ENCODE assay signal across 8 cellular contexts in genomic region chr3:184335291-184335660, GRCh38. TPM values are rescaled to one million over a fixed set of nuclear protein-coding genes. Genes with fewer than 3 reads are reported as not detected.
DNase-seq lines count a peak whose midpoint lies in the region; ATAC-seq, FAIRE-seq and TF ChIP-seq lines count a peak whose summit lies in the region.

No MANE protein-coding gene starts in this region.

- peaks cover 4% of the 10 kb centered on the region; the same call in 1 of the 2 replicates for H4K20me1 ChIP-seq in OCI-LY7 (ENCODE audit: insufficient read depth, low read length)

- H3K27me3 Mint-ChIP-seq in activated CD8-positive, alpha-beta memory T cell treated with anti-CD3 and anti-CD28 coated beads, Interleukin-2, amount 10 ng/mL, durations not matched to agents 7 days and 5 days: no peaks in the 10 kb centered on the region
- H3K27me3 Mint-ChIP-seq in endothelial cell (ENCODE audit: unreplicated experiment): peaks cover 37% of the 10 kb centered on the region

- H2AFZ ChIP-seq in OCI-LY7 (ENCODE audit: low read length): no peak overlapping the region

- no peaks in the 10 kb centered on the region for H3K79me2 ChIP-seq in OCI-LY7 (ENCODE audit: insufficient read depth, low read depth, low read length)

- TF ChIP-seq POLR2A in prostate gland (IDR thresholded peaks at IDR 0.05) (no peak), GM12891 (IDR thresholded peaks at IDR 0.05; ENCODE audit: low read depth, low read length) (no peak)

- H3K4me1 ChIP-seq in OCI-LY7 (ENCODE audit: insufficient read depth, low read length, poor library complexity, severe bottlenecking) (peaks cover 8% of the 10 kb centered on the region), prostate gland (replicated peaks) (peaks cover 14% of the 10 kb centered on the region)

- peaks cover 37% of the 10 kb centered on the region for H3K36me3 Mint-ChIP-seq in activated CD8-positive, alpha-beta memory T cell treated with anti-CD3 and anti-CD28 coated beads, Interleukin-2, amount 10 ng/mL, durations not matched to agents 7 days and 5 days
- peaks cover 48% of the 10 kb centered on the region for H3K36me3 Mint-ChIP-seq in endothelial cell (ENCODE audit: low read depth, unreplicated experiment)

- BruUV-seq in OCI-LY7 (replicated peaks; lab: Mats Ljungman, UMichigan): no TSS peak

- peak overlapping the region; percentile 71 for H3K4me3 Mint-ChIP-seq in activated CD8-positive, alpha-beta memory T cell treated with anti-CD3 and anti-CD28 coated beads, Interleukin-2, amount 10 ng/mL, durations not matched to agents 7 days and 5 days
- H3K4me3 Mint-ChIP-seq in endothelial cell (ENCODE audit: unreplicated experiment): peak overlapping the region; percentile 81

- H3K27me3 ChIP-seq in prostate gland (replicated peaks; ENCODE audit: insufficient read depth): no peaks in the 10 kb centered on the region

- H3K4me2 ChIP-seq in OCI-LY7 (ENCODE audit: low read length): peak overlapping the region; percentile 73

- WGBS in prostate gland: 23% methylated on average over 4 of the region's 4 CpGs

- no peaks in the 10 kb centered on the region for H3K9me2 ChIP-seq in OCI-LY7 (ENCODE audit: insufficient read depth, low read length)

- H3K4me3 ChIP-seq in OCI-LY7 (ENCODE audit: low read depth, low read length, poor library complexity, severe bottlenecking): peak overlapping the region; percentile 64
- peak overlapping the region in 1 of 2 donors; percentile 78 for H3K4me3 ChIP-seq in prostate gland

- no peaks in the 10 kb centered on the region for H3K9me3 Mint-ChIP-seq in activated CD8-positive, alpha-beta memory T cell treated with anti-CD3 and anti-CD28 coated beads, Interleukin-2, amount 10 ng/mL, durations not matched to agents 7 days and 5 days (ENCODE audit: low read depth)
- H3K9me3 Mint-ChIP-seq in endothelial cell (ENCODE audit: unreplicated experiment): no peaks in the 10 kb centered on the region

- intact Hi-C loops in OCI-LY7 (cut with micrococcal nuclease; ENCODE audit: unreplicated experiment): no loop called here
- intact Hi-C loops in prostate gland (cut with DNase I): no loop called here

- TF ChIP-seq CTCF in OCI-LY7 (conservative IDR thresholded peaks at IDR 0.05; ENCODE audit: low read length): no peak
- no peak for TF ChIP-seq CTCF in endothelial cell (IDR thresholded peaks at IDR 0.05; ENCODE audit: unreplicated experiment)
- no peak for TF ChIP-seq CTCF in prostate gland (IDR thresholded peaks at IDR 0.05)

- H3K27ac Mint-ChIP-seq in activated CD8-positive, alpha-beta memory T cell treated with anti-CD3 and anti-CD28 coated beads, Interleukin-2, amount 10 ng/mL, durations not matched to agents 7 days and 5 days: peak overlapping the region; percentile 86
- H3K27ac Mint-ChIP-seq in endothelial cell (ENCODE audit: unreplicated experiment): peak overlapping the region; percentile 91

- FAIRE-seq in GM12891 (lab: Jason Lieb, UNC): no peak

- H3K9me3 ChIP-seq in OCI-LY7 (ENCODE audit: low read length) (no peaks in the 10 kb centered on the region), prostate gland (no peaks in the 10 kb centered on the region)

- CTCF ChIA-PET in activated CD8-positive, alpha-beta memory T cell treated with anti-CD3 and anti-CD28 coated beads, Interleukin-2, amount 10 ng/mL, durations not matched to agents 7 days and 5 days (lab: Charles Lee): interaction anchor here (0.6 to 0.9 kb wide), 2 partner anchors 29 to 437 kb away, joined by 3 read pairs; no protein-coding TSS in a partner anchor
- CTCF ChIA-PET in OCI-LY7 (lab: Charles Lee; ENCODE audit: unreplicated experiment): no interaction called here

- POLR2A ChIA-PET in OCI-LY7 (lab: Charles Lee): no interaction called here

- ATAC-seq in activated CD8-positive, alpha-beta memory T cell treated with anti-CD3 and anti-CD28 coated beads, Interleukin-2, amount 10 ng/mL, durations not matched to agents 7 days and 5 days: no peak
- no peak for ATAC-seq in GM18909 (IDR thresholded peaks at IDR 0.05; ENCODE audit: poor library complexity, unreplicated experiment)

- peaks cover 49% of the 10 kb centered on the region for H3K4me1 Mint-ChIP-seq in activated CD8-positive, alpha-beta memory T cell treated with anti-CD3 and anti-CD28 coated beads, Interleukin-2, amount 10 ng/mL, durations not matched to agents 7 days and 5 days
- peaks cover 67% of the 10 kb centered on the region for H3K4me1 Mint-ChIP-seq in endothelial cell (ENCODE audit: unreplicated experiment)

- peak overlapping the region; percentile 1 for H3K27ac ChIP-seq in OCI-LY7 (ENCODE audit: low read depth, low read length, poor library complexity, severe bottlenecking)
- peak overlapping the region; percentile 94 to 97 for H3K27ac ChIP-seq in prostate gland

- H3K36me3 ChIP-seq in OCI-LY7 (ENCODE audit: insufficient read depth, low read length) (peaks cover 52% of the 10 kb centered on the region), prostate gland (peaks cover 10 to 23% of the 10 kb centered on the region in 2 donors)

- no peak for DNase-seq in activated CD8-positive, alpha-beta memory T cell treated with anti-CD3 and anti-CD28 coated beads, Interleukin-2, amount 10 ng/mL, durations not matched to agents 7 days and 5 days
- DNase-seq in activated CD8-positive, alpha-beta memory T cell treated with anti-CD3 and anti-CD28 coated beads for 24 hours: no peak
- no peak for DNase-seq in OCI-LY7 (ENCODE audit: low spot score)
- no peak for DNase-seq in endothelial cell (ENCODE audit: low spot score)
- peak; percentile 19 for DNase-seq in prostate gland (ENCODE audit: low spot score)
- no peak for DNase-seq in GM12891 (ENCODE audit: insufficient read length, low spot score)
- no peak for DNase-seq in activated gamma-delta T cell treated with Interleukin-2 at 50 U/mL for 16 hours

TF ChIP-seq in GM12891, 5 proteins besides CTCF, POLR2A, EP300 and RAD21:
- TF ChIP-seq TAF1 (IDR thresholded peaks at IDR 0.05; ENCODE audit: low read depth, low read length) (no peak), POLR2AphosphoS5 (IDR thresholded peaks at IDR 0.05; ENCODE audit: low read depth, low read length) (no peak), SPI1 (IDR thresholded peaks at IDR 0.05; ENCODE audit: low read depth, low read length) (no peak), POU2F2 (IDR thresholded peaks at IDR 0.05; ENCODE audit: low read depth, low read length) (no peak), PAX5 (IDR thresholded peaks at IDR 0.05; ENCODE audit: insufficient read depth, low read length, severe bottlenecking) (no peak)

RNA-seq across cellular contexts. Expression of gene FAM131A, which starts 2.1 kb away (rescaled TPM):
- total RNA-seq in activated CD8-positive, alpha-beta memory T cell treated with anti-CD3 and anti-CD28 coated beads, Interleukin-2, amount 10 ng/mL, durations not matched to agents 7 days and 5 days: 1 to 10 TPM; 3.1 to 4.5 TPM
- total RNA-seq in OCI-LY7 (2014; rRNA removed; shearing (Covaris generic)): 3.8 and 5.2 TPM in 2 replicates
- total RNA-seq in OCI-LY7 (2022) (3.7 and 4.2 TPM in 2 replicates), endothelial cell (ENCODE audit: unreplicated experiment) (15.8 TPM), prostate gland (10 to 100 TPM; 22.0 to 71.0 TPM)
- 2.1 TPM for polyA plus RNA-seq in GM12891 (2012; ENCODE audit: low read depth, missing spikeins)

RNA-seq across cellular contexts. Expression of gene EIF4G1, which starts 20.9 kb away (rescaled TPM):
- 100 to 1,000 TPM; 348 to 471 TPM for total RNA-seq in activated CD8-positive, alpha-beta memory T cell treated with anti-CD3 and anti-CD28 coated beads, Interleukin-2, amount 10 ng/mL, durations not matched to agents 7 days and 5 days
- total RNA-seq in OCI-LY7 (2014; rRNA removed; shearing (Covaris generic)): 245 and 293 TPM in 2 replicates
- total RNA-seq in OCI-LY7 (2022): 350 and 412 TPM in 2 replicates
- 390 TPM for total RNA-seq in endothelial cell (ENCODE audit: unreplicated experiment)
- total RNA-seq in prostate gland: 100 to 1,000 TPM; 331 to 370 TPM
- polyA plus RNA-seq in GM12891 (2012; ENCODE audit: low read depth, missing spikeins): 158 TPM

RNA-seq across cellular contexts. Expression of gene CLCN2, which starts 26.1 kb away (rescaled TPM):
- total RNA-seq in activated CD8-positive, alpha-beta memory T cell treated with anti-CD3 and anti-CD28 coated beads, Interleukin-2, amount 10 ng/mL, durations not matched to agents 7 days and 5 days: 1 to 10 TPM; 3.4 to 4.1 TPM
- 4.2 and 8.5 TPM in 2 replicates for total RNA-seq in OCI-LY7 (2014; rRNA removed; shearing (Covaris generic))
- total RNA-seq in OCI-LY7 (2022) (14.2 and 15.0 TPM in 2 replicates), endothelial cell (ENCODE audit: unreplicated experiment) (6.3 TPM), prostate gland (10 to 100 TPM in 1 of 2 donors, 1 to 10 TPM in 1; 4.9 to 47.5 TPM)
- 0.73 TPM for polyA plus RNA-seq in GM12891 (2012; ENCODE audit: low read depth, missing spikeins)

RNA-seq across cellular contexts. Expression of gene POLR2H, which starts 26.2 kb away (rescaled TPM):
- 100 to 1,000 TPM in 1 of 2 experiments, 10 to 100 TPM in 1; 84.3 to 104 TPM for total RNA-seq in activated CD8-positive, alpha-beta memory T cell treated with anti-CD3 and anti-CD28 coated beads, Interleukin-2, amount 10 ng/mL, durations not matched to agents 7 days and 5 days
- total RNA-seq in OCI-LY7 (2014; rRNA removed; shearing (Covaris generic)): 62.5 and 85.8 TPM in 2 replicates
- 73.0 and 80.1 TPM in 2 replicates for total RNA-seq in OCI-LY7 (2022)
- total RNA-seq in endothelial cell (ENCODE audit: unreplicated experiment): 56.1 TPM
- 10 to 100 TPM; 62.7 to 89.2 TPM for total RNA-seq in prostate gland
- 93.5 TPM for polyA plus RNA-seq in GM12891 (2012; ENCODE audit: low read depth, missing spikeins)

RNA-seq across cellular contexts. Expression of gene PSMD2, which starts 36.2 kb away (rescaled TPM):
- total RNA-seq in activated CD8-positive, alpha-beta memory T cell treated with anti-CD3 and anti-CD28 coated beads, Interleukin-2, amount 10 ng/mL, durations not matched to agents 7 days and 5 days: 100 to 1,000 TPM; 193 to 258 TPM
- 158 and 205 TPM in 2 replicates for total RNA-seq in OCI-LY7 (2014; rRNA removed; shearing (Covaris generic))
- total RNA-seq in OCI-LY7 (2022): 182 and 219 TPM in 2 replicates
- total RNA-seq in endothelial cell (ENCODE audit: unreplicated experiment): 292 TPM
- 100 to 1,000 TPM; 230 to 272 TPM for total RNA-seq in prostate gland
- polyA plus RNA-seq in GM12891 (2012; ENCODE audit: low read depth, missing spikeins): 152 TPM
